In genomic region chr14:103699901-103700752, GRCh38 we compare ENCODE assay signal across 14 cellular contexts. TPM values are rescaled to one million over a fixed set of nuclear protein-coding genes. Genes with fewer than 3 reads are reported as not detected.
DNase-seq lines count a peak whose midpoint lies in the region; ATAC-seq and TF ChIP-seq lines count a peak whose summit lies in the region.
"Had no signal": no experiment of that assay in that cellular context is flagged by ENCODE, and none has a peak within 500 bp of the region (broad histone marks: within the 10 kb centered on the region; RNA-seq: fewer than 3 reads in every experiment).

No MANE protein-coding gene starts in this region.

- no peak overlapping the region for H3K27ac Mint-ChIP-seq in CD4-positive, alpha-beta T cell
- H3K27ac Mint-ChIP-seq: activated CD4-positive, alpha-beta T cell treated with anti-CD3 and anti-CD28 coated beads for 36 hours had no signal

- peaks cover 64% of the 10 kb centered on the region for H3K36me3 Mint-ChIP-seq in CD4-positive, alpha-beta T cell (ENCODE audit: low read depth)

- no peaks in the 10 kb centered on the region for H3K27me3 Mint-ChIP-seq in CD4-positive, alpha-beta T cell
- H3K27me3 Mint-ChIP-seq: activated CD4-positive, alpha-beta T cell treated with anti-CD3 and anti-CD28 coated beads for 36 hours; CD4-positive, alpha-beta memory T cell had no signal

- H3K4me3 ChIP-seq in BLaER1 treated with 17β-estradiol and CSF1 and Interleukin-3, amounts not matched to agents 10 nM and 100 nM: no peak overlapping the region
- no peak overlapping the region for H3K4me3 ChIP-seq in SU-DHL-6 (ENCODE audit: insufficient read depth, low read length, poor library complexity, severe bottlenecking)
- no peak overlapping the region for H3K4me3 ChIP-seq in effector memory CD4-positive, alpha-beta T cell (ENCODE audit: insufficient read depth, low read depth, low read length, poor library complexity, severe bottlenecking)
- H3K4me3 ChIP-seq: skin epidermis had no signal

- H3K27ac ChIP-seq in BLaER1 treated with 17β-estradiol and CSF1 and Interleukin-3, amounts not matched to agents 10 nM and 100 nM: peak overlapping the region in 9 of 11 experiments; percentile 64 to 90 (median 79); a peak in 18 of 22 replicates
- peak overlapping the region; percentile 95 for H3K27ac ChIP-seq in SU-DHL-6 (ENCODE audit: low read depth, low read length)
- no peak overlapping the region for H3K27ac ChIP-seq in CD4-positive, alpha-beta T cell (ENCODE audit: low read depth, low read length)
- no peak overlapping the region for H3K27ac ChIP-seq in effector memory CD4-positive, alpha-beta T cell (ENCODE audit: insufficient read depth, low read length, poor library complexity, severe bottlenecking)

- H3K4me2 ChIP-seq in BLaER1 treated with 17β-estradiol and CSF1 and Interleukin-3, amounts not matched to agents 10 nM and 100 nM: peak overlapping the region; percentile 5 to 86 (median 62); a peak in 15 of 22 replicates
- peak overlapping the region; percentile 55 for H3K4me2 ChIP-seq in SU-DHL-6 (ENCODE audit: low read depth, low read length, poor library complexity, severe bottlenecking)

- intact Hi-C loops in CD4-positive, alpha-beta T cell (cut with DNase I, micrococcal nuclease): no loop called here

- H3K9me3 ChIP-seq in BLaER1 treated with 17β-estradiol and CSF1 and Interleukin-3, amounts not matched to agents 10 nM and 100 nM (replicated peaks in 1 of 11): no peaks in the 10 kb centered on the region
- no peaks in the 10 kb centered on the region for H3K9me3 ChIP-seq in SU-DHL-6 (ENCODE audit: insufficient read depth, low read length)
- no peaks in the 10 kb centered on the region for H3K9me3 ChIP-seq in CD4-positive, alpha-beta T cell (ENCODE audit: control insufficient read depth, low read length)
- H3K9me3 ChIP-seq in effector memory CD4-positive, alpha-beta T cell (ENCODE audit: control insufficient read depth, low read length): no peaks in the 10 kb centered on the region

- H3K79me2 ChIP-seq in SU-DHL-6 (ENCODE audit: insufficient read depth, low read length): no peaks in the 10 kb centered on the region

- peaks cover 57 to 99% (median 82%) of the 10 kb centered on the region in 10 experiments for H3K4me1 ChIP-seq in BLaER1 treated with 17β-estradiol and CSF1 and Interleukin-3, amounts not matched to agents 10 nM and 100 nM
- no peaks in the 10 kb centered on the region for H3K4me1 ChIP-seq in effector memory CD4-positive, alpha-beta T cell (ENCODE audit: control insufficient read depth, insufficient read depth, low read length, poor library complexity, severe bottlenecking)

- TF ChIP-seq CTCF in SU-DHL-6 (IDR thresholded peaks at IDR 0.05; ENCODE audit: insufficient read depth, low read length, poor library complexity, severe bottlenecking): no peak
- TF ChIP-seq CTCF in CD4-positive, alpha-beta T cell (IDR thresholded peaks at IDR 0.05): no peak

- H3K9me2 ChIP-seq in SU-DHL-6 (replicated peaks; ENCODE audit: insufficient read depth, low read length): no peaks in the 10 kb centered on the region

- no peak for ATAC-seq in CD4-positive, alpha-beta T cell (ENCODE audit: poor library complexity)

- no peaks in the 10 kb centered on the region for H3K27me3 ChIP-seq in BLaER1 treated with 17β-estradiol and CSF1 and Interleukin-3, amounts not matched to agents 10 nM and 100 nM
- no peaks in the 10 kb centered on the region for H3K27me3 ChIP-seq in SU-DHL-6 (ENCODE audit: low read length)
- H3K27me3 ChIP-seq in CD4-positive, alpha-beta T cell (ENCODE audit: control insufficient read depth, insufficient read depth, low read length): no peaks in the 10 kb centered on the region
- H3K27me3 ChIP-seq in effector memory CD4-positive, alpha-beta T cell (replicated peaks; ENCODE audit: control insufficient read depth, insufficient read depth, low read length, poor library complexity, severe bottlenecking): no peaks in the 10 kb centered on the region

- peaks cover 69 to 99% (median 85%) of the 10 kb centered on the region in 11 experiments for H4K20me1 ChIP-seq in BLaER1 treated with 17β-estradiol and CSF1 and Interleukin-3, amounts not matched to agents 10 nM and 100 nM
- no peaks in the 10 kb centered on the region for H4K20me1 ChIP-seq in SU-DHL-6 (ENCODE audit: low read depth, low read length)

- H3K9ac ChIP-seq in BLaER1 treated with 17β-estradiol and CSF1 and Interleukin-3, amounts not matched to agents 10 nM and 100 nM: peak overlapping the region in 10 of 11 experiments; percentile 12 to 71 (median 62); a peak in 13 of 22 replicates
- H3K9ac ChIP-seq in SU-DHL-6 (ENCODE audit: low read length): peak overlapping the region; percentile 51

- CTCF ChIA-PET in CD4-positive, alpha-beta T cell (lab: Charles Lee): no interaction called here

- H3K9me3 Mint-ChIP-seq in CD4-positive, alpha-beta T cell: no peaks in the 10 kb centered on the region

- POLR2A ChIA-PET in CD4-positive, alpha-beta T cell (lab: Charles Lee): interaction anchor here (1.3 kb wide), 1 partner anchor 15 kb away, joined by 3 read pairs; the partner anchor contains the start of genes XRCC3 and ZFYVE21

- peaks cover 73 to 92% (median 77%) of the 10 kb centered on the region in 11 experiments for H3K36me3 ChIP-seq in BLaER1 treated with 17β-estradiol and CSF1 and Interleukin-3, amounts not matched to agents 10 nM and 100 nM
- no peaks in the 10 kb centered on the region for H3K36me3 ChIP-seq in SU-DHL-6 (ENCODE audit: low read length)
- peaks cover 40% of the 10 kb centered on the region for H3K36me3 ChIP-seq in effector memory CD4-positive, alpha-beta T cell (ENCODE audit: control insufficient read depth, insufficient read depth, low read length)

- H3K4me1 Mint-ChIP-seq in CD4-positive, alpha-beta T cell (ENCODE audit: low read depth): peaks cover 4% of the 10 kb centered on the region
- H3K4me1 Mint-ChIP-seq: activated CD4-positive, alpha-beta T cell treated with anti-CD3 and anti-CD28 coated beads for 36 hours had no signal

- H2AFZ ChIP-seq in SU-DHL-6 (ENCODE audit: low read depth, low read length, severe bottlenecking): no peak overlapping the region

- no peak overlapping the region for H3K4me3 Mint-ChIP-seq in CD4-positive, alpha-beta T cell
- H3K4me3 Mint-ChIP-seq: activated CD4-positive, alpha-beta T cell treated with anti-CD3 and anti-CD28 coated beads for 36 hours had no signal

- H3F3A ChIP-seq in SU-DHL-6 (ENCODE audit: insufficient read depth): peaks cover 68% of the 10 kb centered on the region

- DNase-seq in globus pallidus (ENCODE audit: low spot score) (peak; percentile 89), nucleus accumbens (lab: John Stamatoyannopoulos, UW) (peak in 47 of 56 donors; percentile 20 to 83 (median 59)), H4 (ENCODE audit: low spot score) (no peak), NOMO-1 treated with DMSO at 0.1 percent for 48 hours (lab: John Stamatoyannopoulos, UW; ENCODE audit: unreplicated experiment) (no peak)
- DNase-seq in CD4-positive, alpha-beta T cell: no peak
- DNase-seq in effector memory CD4-positive, alpha-beta T cell: no peak
- DNase-seq: activated CD4-positive, alpha-beta T cell treated with anti-CD3 and anti-CD28 coated beads for 36 hours; activated effector memory CD4-positive, alpha-beta T cell treated with Interleukin-2 at 50 U/mL for 16 hours; dermis blood vessel endothelial cell; NCI-H1105 treated with DMSO at 0.1 percent for 48 hours had no signal

RNA-seq across cellular contexts. Expression of gene XRCC3, which starts 15.1 kb away (rescaled TPM):
- 1 to 10 TPM; 4.6 to 4.8 TPM for total RNA-seq in CD4-positive, alpha-beta T cell
- 20.3 and 39.9 TPM in 2 replicates for total RNA-seq in H4 (2014; rRNA removed; shearing (Covaris generic))

RNA-seq across cellular contexts. Expression of gene ZFYVE21, which starts 15.5 kb away (rescaled TPM):
- total RNA-seq in CD4-positive, alpha-beta T cell: 1 to 10 TPM; 2.6 to 3.0 TPM
- 17.2 and 31.6 TPM in 2 replicates for total RNA-seq in H4 (2014; rRNA removed; shearing (Covaris generic))

Comparison
In these comparisons a context has a peak if more than half of its experiments do, and no peak if none do; other contexts are left out.
1. H3K27ac ChIP-seq: peak in BLaER1 treated with 17β-estradiol and CSF1 and Interleukin-3, amounts not matched to agents 10 nM and 100 nM (9 of 11) and SU-DHL-6 (single experiment); none in CD4-positive, alpha-beta T cell (single experiment) and effector memory CD4-positive, alpha-beta T cell (single experiment).
2. DNase-seq: peak in globus pallidus (single experiment) and nucleus accumbens (47 of 56); none in CD4-positive, alpha-beta T cell (0 of 10), H4 (single experiment), effector memory CD4-positive, alpha-beta T cell (0 of 3) and NOMO-1 treated with DMSO at 0.1 percent for 48 hours (single experiment).